In genomic region chr11:56885854-56886253, GRCh38 we compare ENCODE assay signal across 19 cellular contexts.
DNase-seq lines count a peak whose midpoint lies in the region; ATAC-seq, FAIRE-seq and TF ChIP-seq lines count a peak whose summit lies in the region.
"Had no signal": no experiment of that assay in that cellular context is flagged by ENCODE, and none has a peak within 500 bp of the region (broad histone marks: within the 10 kb centered on the region; RNA-seq: fewer than 3 reads in every experiment).

No MANE protein-coding gene starts in this region.

- CTCF ChIA-PET in A549 (lab: Yijun Ruan, JAX), result interaction anchor here (0.5 to 2.0 kb wide), 4 partner anchors 23 to 363 kb away, joined by 3 to 11 read pairs (median 4); no protein-coding TSS in a partner anchor
- CTCF ChIA-PET in CD4-positive, alpha-beta memory T cell (lab: Charles Lee; ENCODE audit: partially characterized antibody), result no interaction called here

- peaks cover 49% of the 10 kb centered on the region for H3K4me1 ChIP-seq in A549
- H3K4me1 ChIP-seq in hepatocyte (ENCODE audit: insufficient read depth), result peaks cover 24% of the 10 kb centered on the region
- H3K4me1 ChIP-seq in thyroid gland, result peaks cover 18 to 24% of the 10 kb centered on the region in 2 donors
- H3K4me1 ChIP-seq in CD4-positive, alpha-beta memory T cell (ENCODE audit: insufficient read depth, low read length), result no peaks in the 10 kb centered on the region
- H3K4me1 ChIP-seq: BLaER1 had no signal

- H3K79me2 ChIP-seq in hepatocyte, result no peaks in the 10 kb centered on the region

- H3K4me2 ChIP-seq in A549, result peak overlapping the region; percentile 59; the same call in 2 of the 3 replicates
- H3K4me2 ChIP-seq in hepatocyte, result peak overlapping the region; percentile 36
- H3K4me2 ChIP-seq: BLaER1 had no signal

- peaks cover 0 to 5% (median 0%) of the 10 kb centered on the region in 8 donors for H3K9me3 Mint-ChIP-seq in CD4-positive, alpha-beta memory T cell
- H3K9me3 Mint-ChIP-seq: HFFc6 had no signal

- no peaks in the 10 kb centered on the region for H3K36me3 Mint-ChIP-seq in CD4-positive, alpha-beta memory T cell

- no peak for FAIRE-seq in A549 (lab: Jason Lieb, UNC)
- FAIRE-seq: G401.6, GM12892, GM19239, H1 had no signal

- TF ChIP-seq POLR2A in A549 (IDR thresholded peaks at IDR 0.05; ENCODE audit: low read length) (no peak), thyroid gland (IDR thresholded peaks at IDR 0.05) (no peak)

- ATAC-seq in A549, result no peak
- no peak for ATAC-seq in HG03097 (IDR thresholded peaks at IDR 0.05; ENCODE audit: low FRiP score, unreplicated experiment)

- no peak for TF ChIP-seq CTCF in 22Rv1 (IDR thresholded peaks at IDR 0.05)
- no peak for TF ChIP-seq CTCF in A549 (IDR thresholded peaks at IDR 0.05)
- no peak for TF ChIP-seq CTCF in hepatocyte (IDR thresholded peaks at IDR 0.05; ENCODE audit: poor library complexity)
- TF ChIP-seq CTCF in thyroid gland (IDR thresholded peaks at IDR 0.05), result no peak

- H2AFZ ChIP-seq in hepatocyte, result no peak overlapping the region

- no peak for DNase-seq in A549 (ENCODE audit: low read depth in 1 of 2, low spot score in 1 of 2)
- DNase-seq in hepatocyte (ENCODE audit: low spot score), result no peak
- no peak for DNase-seq in thyroid gland
- DNase-seq in CD4-positive, alpha-beta memory T cell, result no peak
- DNase-seq: AML-193, DMS 273 treated with DMSO at 0.1 percent for 48 hours, DMS79 treated with DMSO at 0.1 percent for 48 hours, EL, HCEC 1CT, HFFc6, KBM-7 had no signal

- no peak overlapping the region for H3K27ac Mint-ChIP-seq in CD4-positive, alpha-beta memory T cell
- H3K27ac Mint-ChIP-seq: HFFc6 had no signal

- peak overlapping the region; percentile 37; the same call in 1 of the 2 replicates for H3K27ac ChIP-seq in 22Rv1
- peak overlapping the region; percentile 73 to 77 for H3K27ac ChIP-seq in A549
- peak overlapping the region; percentile 63 for H3K27ac ChIP-seq in hepatocyte
- peak overlapping the region in 2 of 3 donors; percentile 59 to 72 for H3K27ac ChIP-seq in thyroid gland
- H3K27ac ChIP-seq in CD4-positive, alpha-beta memory T cell (ENCODE audit: low read depth, low read length), result no peak overlapping the region
- H3K27ac ChIP-seq: BLaER1, HL-60 had no signal

- no peak for TF ChIP-seq RAD21 in A549 (conservative IDR thresholded peaks at IDR 0.05 in 1 of 2, IDR thresholded peaks at IDR 0.05 in 1 of 2)

- no peak for TF ChIP-seq EP300 in A549 (IDR thresholded peaks at IDR 0.05)

- H3K4me3 ChIP-seq in A549 (no peak overlapping the region), hepatocyte (no peak overlapping the region), thyroid gland (replicated peaks in 1 of 3) (no peak overlapping the region)
- H3K4me3 ChIP-seq in CD4-positive, alpha-beta memory T cell (ENCODE audit: low read length in 2 of 2), result no peak overlapping the region
- H3K4me3 ChIP-seq: BLaER1 had no signal

- no peaks in the 10 kb centered on the region for H3K4me1 Mint-ChIP-seq in CD4-positive, alpha-beta memory T cell

- POLR2A ChIA-PET in A549 (lab: Yijun Ruan, JAX), result interaction anchor here (0.6 kb wide), 1 partner anchor 20 kb away, joined by 4 read pairs; no protein-coding TSS in a partner anchor
- POLR2A ChIA-PET in CD4-positive, alpha-beta memory T cell (lab: Charles Lee; ENCODE audit: partially characterized antibody), result no interaction called here

- H3K36me3 ChIP-seq in hepatocyte (replicated peaks; ENCODE audit: insufficient read depth, low read depth), result no peaks in the 10 kb centered on the region
- no peaks in the 10 kb centered on the region for H3K36me3 ChIP-seq in thyroid gland
- no peaks in the 10 kb centered on the region for H3K36me3 ChIP-seq in CD4-positive, alpha-beta memory T cell (ENCODE audit: insufficient read depth, low read length)
- H3K36me3 ChIP-seq: BLaER1 had no signal

- 54% methylated on average over 2 of the region's 2 CpGs for WGBS in A549 (ENCODE audit: missing lambda C conversion rate)
- WGBS in hepatocyte (ENCODE audit: low lambda C conversion rate, missing lambda C conversion rate), result 69% methylated on average over 2 of the region's 2 CpGs
- 76 to 80% methylated on average over 2 of the region's 2 CpGs for WGBS in thyroid gland, 2 donors

- no peak overlapping the region for H3K4me3 Mint-ChIP-seq in CD4-positive, alpha-beta memory T cell
- H3K4me3 Mint-ChIP-seq: HFFc6 had no signal

- H3K9me3 ChIP-seq in A549, result no peaks in the 10 kb centered on the region
- H3K9me3 ChIP-seq in hepatocyte (ENCODE audit: low read depth), result no peaks in the 10 kb centered on the region
- H3K9me3 ChIP-seq in thyroid gland, result no peaks in the 10 kb centered on the region
- H3K9me3 ChIP-seq in CD4-positive, alpha-beta memory T cell (ENCODE audit: control insufficient read depth in 1 of 2, low read length in 2 of 2), result no peaks in the 10 kb centered on the region
- H3K9me3 ChIP-seq: BLaER1 had no signal

- no peaks in the 10 kb centered on the region for H3K9me2 ChIP-seq in hepatocyte (replicated peaks; ENCODE audit: insufficient read depth)

- H3K27me3 Mint-ChIP-seq in CD4-positive, alpha-beta memory T cell, result no peaks in the 10 kb centered on the region

- H4K20me1 ChIP-seq in hepatocyte (ENCODE audit: insufficient read depth, poor library complexity, severe bottlenecking), result no peaks in the 10 kb centered on the region
- H4K20me1 ChIP-seq: BLaER1 had no signal

- intact Hi-C loops in thyroid gland (cut with DNase I), result no loop called here
- intact Hi-C loops in CD4-positive, alpha-beta memory T cell (cut with micrococcal nuclease), result no loop called here

- H3K27me3 ChIP-seq in hepatocyte (no peaks in the 10 kb centered on the region), thyroid gland (no peaks in the 10 kb centered on the region)
- H3K27me3 ChIP-seq in CD4-positive, alpha-beta memory T cell (ENCODE audit: insufficient read depth, low read length), result no peaks in the 10 kb centered on the region
- H3K27me3 ChIP-seq: BLaER1 had no signal

TF ChIP-seq in A549, 52 proteins besides CTCF, POLR2A, EP300 and RAD21:
- TF ChIP-seq JUN (IDR thresholded peaks at IDR 0.05) (peak in 1 of 2 experiments; percentile 28; a peak in 1 of 5 replicates), MAFK (IDR thresholded peaks at IDR 0.05; ENCODE audit: partially characterized antibody) (peak; percentile 56), MAZ (IDR thresholded peaks at IDR 0.05; ENCODE audit: borderline replicate concordance, low read depth, low read length) (no peak), ATOH8 (CRISPR knock-in tag; IDR thresholded peaks at IDR 0.05; ENCODE audit: low read depth) (no peak), ZFP36 (IDR thresholded peaks at IDR 0.05; ENCODE audit: borderline replicate concordance, partially characterized antibody) (peak; percentile 90), FOSL2 (IDR thresholded peaks at IDR 0.05) (no peak), FOSL2 (CRISPR knock-in tag; IDR thresholded peaks at IDR 0.05) (no peak), KDM1A (IDR thresholded peaks at IDR 0.05; ENCODE audit: low read depth) (peak; percentile 96), RARB (CRISPR knock-in tag; IDR thresholded peaks at IDR 0.05) (no peak), HDAC2 (IDR thresholded peaks at IDR 0.05) (peak; percentile 93; the same call in 1 of the 2 replicates), SREBF2 (IDR thresholded peaks at IDR 0.05) (no peak), CHD2 (IDR thresholded peaks at IDR 0.05; ENCODE audit: low read length, partially characterized antibody) (no peak), CHD4 (IDR thresholded peaks at IDR 0.05; ENCODE audit: borderline replicate concordance) (peak; percentile 89; the same call in 1 of the 2 replicates)
